9 cellular contexts compared by ENCODE assay signal in genomic region chr1:70509996-70510876, GRCh38.
DNase-seq lines count a peak whose midpoint lies in the region; ATAC-seq and TF ChIP-seq lines count a peak whose summit lies in the region.
"Had no signal": no experiment of that assay in that cellular context is flagged by ENCODE, and none has a peak within 500 bp of the region (broad histone marks: within the 10 kb centered on the region; RNA-seq: fewer than 3 reads in every experiment).

No MANE protein-coding gene starts in this region.

- no peak overlapping the region for H3K9ac ChIP-seq in MM.1S (ENCODE audit: low read length)

- H3K4me3 ChIP-seq in A673 (ENCODE audit: low read depth, low read length, poor library complexity, severe bottlenecking), result no peak overlapping the region
- no peak overlapping the region for H3K4me3 ChIP-seq in GM12865 (ENCODE audit: low read depth, low read length)
- no peak overlapping the region for H3K4me3 ChIP-seq in MM.1S (ENCODE audit: low read length)
- no peak overlapping the region for H3K4me3 ChIP-seq in SJSA1
- peak overlapping the region; percentile 26 for H3K4me3 ChIP-seq in epithelial cell of proximal tubule (ENCODE audit: low read depth, low read length)

- no peaks in the 10 kb centered on the region for H3K9me2 ChIP-seq in MM.1S (replicated peaks; ENCODE audit: insufficient read depth, low read length)

- H3F3A ChIP-seq in MM.1S (ENCODE audit: insufficient read depth, low read length), result no peaks in the 10 kb centered on the region

- H3K27ac ChIP-seq in A673 (ENCODE audit: low read depth, low read length, poor library complexity, severe bottlenecking) (no peak overlapping the region), MM.1S (ENCODE audit: low read length) (no peak overlapping the region), SJSA1 (peak overlapping the region; percentile 45)
- H3K27ac ChIP-seq: neutrophil had no signal

- CTCF ChIA-PET in A673 (lab: Charles Lee), result no interaction called here
- CTCF ChIA-PET in HEK293T (lab: Yijun Ruan, JAX), result no interaction called here

- no peaks in the 10 kb centered on the region for H3K4me1 Mint-ChIP-seq in natural killer cell

- no peak overlapping the region for H3K27ac Mint-ChIP-seq in natural killer cell

- H3K4me2 ChIP-seq in MM.1S (ENCODE audit: low read depth, low read length), result no peak overlapping the region

- H4K20me1 ChIP-seq in MM.1S (ENCODE audit: insufficient read depth, low read length), result no peaks in the 10 kb centered on the region

- H3K36me3 ChIP-seq in A673 (ENCODE audit: insufficient read depth, low read length, poor library complexity, severe bottlenecking) (no peaks in the 10 kb centered on the region), MM.1S (replicated peaks; ENCODE audit: insufficient read depth, low read length) (no peaks in the 10 kb centered on the region), SJSA1 (no peaks in the 10 kb centered on the region)
- H3K36me3 ChIP-seq: neutrophil had no signal

- H3K27me3 ChIP-seq in A673 (replicated peaks; ENCODE audit: insufficient read depth, low read depth, low read length, poor library complexity) (no peaks in the 10 kb centered on the region), MM.1S (replicated peaks; ENCODE audit: insufficient read depth, low read length) (no peaks in the 10 kb centered on the region), SJSA1 (replicated peaks) (no peaks in the 10 kb centered on the region)

- intact Hi-C loops in A673 (cut with micrococcal nuclease; ENCODE audit: unreplicated experiment), result loop anchor here (5.0 kb wide), 2 partner anchors 73 to 378 kb away; no protein-coding TSS in a partner anchor
- intact Hi-C loops in natural killer cell (cut with micrococcal nuclease), result loop anchor here (1.0 to 10.0 kb wide), 2 partner anchors 195 to 377 kb away; no protein-coding TSS in a partner anchor

- H2AFZ ChIP-seq in MM.1S (ENCODE audit: low read length), result no peak overlapping the region

- DNase-seq in A673 (ENCODE audit: low spot score) (peak; percentile 96), GM12865 (ENCODE audit: low read depth) (peak; percentile 73), HEK293T (ENCODE audit: extremely low spot score) (peak; percentile 77), MM.1S (peak; percentile 76), SJSA1 (ENCODE audit: low read depth in 1 of 2, low spot score in 2 of 2) (peak in 1 of 2 experiments; percentile 70), epithelial cell of proximal tubule (ENCODE audit: low read depth) (peak; percentile 96), natural killer cell (no peak), ureter (ENCODE audit: low spot score) (no peak)

- peaks cover 11% of the 10 kb centered on the region for H3K4me1 ChIP-seq in A673 (ENCODE audit: insufficient read depth, low read length, poor library complexity, severe bottlenecking)
- H3K4me1 ChIP-seq in MM.1S (ENCODE audit: low read length), result no peaks in the 10 kb centered on the region
- peaks cover 6% of the 10 kb centered on the region; the same call in 1 of the 2 replicates for H3K4me1 ChIP-seq in SJSA1 (replicated peaks)

- H3K4me3 Mint-ChIP-seq in natural killer cell, result no peak overlapping the region

- POLR2A ChIA-PET in A673 (lab: Charles Lee; ENCODE audit: low non-redundant PET) (no interaction called here), HEK293T (lab: Yijun Ruan, JAX) (no interaction called here)

- BruUV-seq in A673 (replicated peaks; lab: Mats Ljungman, UMichigan), result no TSS peak

- H3K36me3 Mint-ChIP-seq in natural killer cell, result no peaks in the 10 kb centered on the region

- no peaks in the 10 kb centered on the region for H3K79me2 ChIP-seq in MM.1S (ENCODE audit: low read length)

- peaks cover 6 to 9% of the 10 kb centered on the region in 2 donors for H3K27me3 Mint-ChIP-seq in natural killer cell (ENCODE audit: low read depth in 2 of 2)

- no peaks in the 10 kb centered on the region for H3K9me3 Mint-ChIP-seq in natural killer cell

- TF ChIP-seq CTCF in A673 (conservative IDR thresholded peaks at IDR 0.05; ENCODE audit: low read depth, low read length) (peak; percentile 80), GM12865 (IDR thresholded peaks at IDR 0.05; ENCODE audit: insufficient read depth, low read depth, low read length, missing control alignments) (peak; percentile 52), MM.1S (IDR thresholded peaks at IDR 0.05; ENCODE audit: low read length) (peak; percentile 59), epithelial cell of proximal tubule (conservative IDR thresholded peaks at IDR 0.05; ENCODE audit: low read depth, low read length) (peak; percentile 76), natural killer cell (IDR thresholded peaks at IDR 0.05) (peak; percentile 80)

- peak; percentile 49 to 76 (median 74) for ATAC-seq in natural killer cell

- H3K9me3 ChIP-seq in A673 (ENCODE audit: low read depth, low read length, poor library complexity, severe bottlenecking) (no peaks in the 10 kb centered on the region), MM.1S (replicated peaks; ENCODE audit: insufficient read depth, low read length) (no peaks in the 10 kb centered on the region), SJSA1 (replicated peaks) (no peaks in the 10 kb centered on the region)
- H3K9me3 ChIP-seq: neutrophil had no signal

TF ChIP-seq in HEK293T, 16 proteins besides CTCF, POLR2A, EP300 and RAD21:
- TF ChIP-seq ZNF384 (IDR thresholded peaks at IDR 0.05), result peak; percentile 93
- peak; percentile 34; the same call in 1 of the 2 replicates for TF ChIP-seq FOXA1 (IDR thresholded peaks at IDR 0.05)
- TF ChIP-seq ARNT (IDR thresholded peaks at IDR 0.05), result no peak
TF ChIP-seq in HEK293T: peak in this region for 2.

Comparison
In these comparisons a context has a peak if more than half of its experiments do, and no peak if none do; other contexts are left out.
1. DNase-seq: peak in A673 (single experiment), GM12865 (single experiment), HEK293T (single experiment), MM.1S (single experiment) and epithelial cell of proximal tubule (single experiment); none in natural killer cell (single experiment) and ureter (single experiment).
2. Peak in every context shown above with its lines, with median percentiles within 50 percentile points of each other: CTCF ChIP-seq.